17 cellular contexts compared by ENCODE assay signal in the genomic region with DNA sequence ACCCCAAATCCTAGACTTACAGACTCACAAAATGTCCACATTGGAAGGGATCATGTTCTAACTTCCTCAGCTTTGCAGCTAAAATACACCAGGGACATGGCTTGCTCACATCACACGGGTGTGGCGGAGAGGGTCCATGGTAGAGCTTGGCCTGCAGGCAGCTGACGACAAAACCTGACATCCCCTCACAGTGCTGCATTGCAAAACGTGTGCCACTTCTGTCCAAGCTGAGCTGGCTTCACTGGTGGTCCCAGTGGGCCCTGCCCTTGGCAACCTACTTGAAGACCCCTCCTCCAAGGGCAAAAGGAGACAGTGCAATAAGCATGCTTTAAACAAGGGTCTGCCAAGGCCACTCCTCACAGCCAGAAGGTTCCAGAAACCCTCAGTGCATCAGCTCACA. TPM values are rescaled to one million over a fixed set of nuclear protein-coding genes. Genes with fewer than 3 reads are reported as not detected.
"Had no signal": no experiment of that assay in that cellular context is flagged by ENCODE, and none has a peak within 500 bp of the region (broad histone marks: within the 10 kb centered on the region; RNA-seq: fewer than 3 reads in every experiment).

No MANE protein-coding gene starts in this region.

- ATAC-seq: activated T-helper 17 cell treated with anti-CD3 and anti-CD28 coated beads, Interleukin-2, amount 50 U/mL, for 72 hours; naive thymus-derived CD8-positive, alpha-beta T cell; pancreas had no signal

- H3K4me3 Mint-ChIP-seq: activated CD4-positive, alpha-beta memory T cell treated with anti-CD3 and anti-CD28 coated beads for 36 hours; activated naive CD8-positive, alpha-beta T cell treated with anti-CD3 and anti-CD28 coated beads for 36 hours; activated T-helper 17 cell treated with anti-CD3 and anti-CD28 coated beads, Interleukin-2, amount 50 U/mL, for 72 hours had no signal

- H3K27me3 ChIP-seq: cardiac muscle cell, dorsolateral prefrontal cortex, pancreas, sigmoid colon, tibial artery, uterus had no signal

- H3K27me3 Mint-ChIP-seq: activated CD4-positive, alpha-beta memory T cell treated with anti-CD3 and anti-CD28 coated beads for 36 hours; activated naive CD8-positive, alpha-beta T cell treated with anti-CD3 and anti-CD28 coated beads for 36 hours; activated T-helper 17 cell treated with anti-CD3 and anti-CD28 coated beads, Interleukin-2, amount 50 U/mL, for 72 hours; naive thymus-derived CD8-positive, alpha-beta T cell had no signal

- H3K27ac Mint-ChIP-seq: activated naive CD8-positive, alpha-beta T cell treated with anti-CD3 and anti-CD28 coated beads for 36 hours had no signal

- H3K9me3 ChIP-seq: pancreas, sigmoid colon, tibial artery, uterus had no signal

- H3K27ac ChIP-seq: cardiac muscle cell, dorsolateral prefrontal cortex, pancreas, sigmoid colon, uterus, WERI-Rb-1 had no signal

- H3K36me3 ChIP-seq: cardiac muscle cell, pancreas, tibial artery, uterus, WERI-Rb-1 had no signal

- H3K4me3 ChIP-seq: cardiac muscle cell, dorsolateral prefrontal cortex, pancreas, sigmoid colon, tibial artery, uterus had no signal

- DNase-seq: activated CD4-positive, alpha-beta memory T cell treated with anti-CD3 and anti-CD28 coated beads for 36 hours; activated naive CD4-positive, alpha-beta T cell; activated naive CD8-positive, alpha-beta T cell treated with anti-CD3 and anti-CD28 coated beads for 36 hours; activated T-cell treated with anti-CD3 and anti-CD28 coated beads for 4 hours; amniotic stem cell; dorsolateral prefrontal cortex; naive thymus-derived CD8-positive, alpha-beta T cell; pancreas; sigmoid colon; stimulated activated naive CD4-positive, alpha-beta T cell; T-helper 2 cell; uterus; WERI-Rb-1 had no signal

RNA-seq across cellular contexts. Expression of gene PLAC9, which starts 50.9 kb away (rescaled TPM):
- total RNA-seq: activated CD4-positive, alpha-beta memory T cell treated with anti-CD3 and anti-CD28 coated beads for 36 hours; activated naive CD8-positive, alpha-beta T cell treated with anti-CD3 and anti-CD28 coated beads for 36 hours; activated T-helper 17 cell treated with anti-CD3 and anti-CD28 coated beads, Interleukin-2, amount 50 U/mL, for 72 hours; cardiac muscle cell; kidney epithelial cell; naive thymus-derived CD8-positive, alpha-beta T cell had no signal
